8 cellular contexts compared by ENCODE assay signal in genomic region chr15:35306361-35306981, GRCh38.
DNase-seq lines count a peak whose midpoint lies in the region; ATAC-seq and TF ChIP-seq lines count a peak whose summit lies in the region.

No MANE protein-coding gene starts in this region.

- DNase-seq in SK-N-SH = no peak
- no peak for DNase-seq in left cardiac atrium
- DNase-seq in retinal pigment epithelial cell (ENCODE audit: low read depth) = peak; percentile 88
- DNase-seq in MV-4-11 (lab: John Stamatoyannopoulos, UW) = no peak
- DNase-seq in NCI-H748 (lab: John Stamatoyannopoulos, UW; ENCODE audit: unreplicated experiment) = no peak
- DNase-seq in WERI-Rb-1 = no peak

- peak; percentile 64 for ATAC-seq in GM18508 (IDR thresholded peaks at IDR 0.05; ENCODE audit: insufficient read depth, unreplicated experiment)
- ATAC-seq in left cardiac atrium = peak; percentile 73 to 94
- no peak for ATAC-seq in GM21360 (IDR thresholded peaks at IDR 0.05; ENCODE audit: unreplicated experiment)

- H3K9me3 ChIP-seq in SK-N-SH (no peaks in the 10 kb centered on the region), WERI-Rb-1 (ENCODE audit: severe bottlenecking) (no peaks in the 10 kb centered on the region)

- POLR2A ChIA-PET in SK-N-SH (lab: Yijun Ruan, JAX) = no interaction called here

- peak overlapping the region; percentile 59 for H3K4me2 ChIP-seq in SK-N-SH

- peak overlapping the region; percentile 92 to 96 for H3K27ac ChIP-seq in SK-N-SH (ENCODE audit: low read depth in 2 of 2, low read length in 1 of 2)
- no peak overlapping the region for H3K27ac ChIP-seq in WERI-Rb-1

- H3K36me3 ChIP-seq in SK-N-SH (replicated peaks in 1 of 2; ENCODE audit: control insufficient read depth in 1 of 2, insufficient read depth in 2 of 2, low read length in 1 of 2) (no peaks in the 10 kb centered on the region), WERI-Rb-1 (no peaks in the 10 kb centered on the region)

- 36% methylated on average over 4 of the region's 4 CpGs for WGBS in SK-N-SH (ENCODE audit: low lambda C conversion rate)

- no peak for TF ChIP-seq RAD21 in SK-N-SH (IDR thresholded peaks at IDR 0.05; ENCODE audit: low read length)

- H3K9me2 ChIP-seq in SK-N-SH = no peaks in the 10 kb centered on the region

- TF ChIP-seq CTCF in SK-N-SH (IDR thresholded peaks at IDR 0.05) = no peak
- no peak for TF ChIP-seq CTCF in retinal pigment epithelial cell (conservative IDR thresholded peaks at IDR 0.05; ENCODE audit: low read depth, low read length)
- TF ChIP-seq CTCF in WERI-Rb-1 (IDR thresholded peaks at IDR 0.05; ENCODE audit: low read depth, low read length) = no peak

- no peak for TF ChIP-seq EP300 in SK-N-SH (IDR thresholded peaks at IDR 0.05; ENCODE audit: borderline replicate concordance in 1 of 2, low read depth in 1 of 2, low read length in 1 of 2)

- no peaks in the 10 kb centered on the region for H3K79me2 ChIP-seq in SK-N-SH (ENCODE audit: insufficient read depth)

- H4K20me1 ChIP-seq in SK-N-SH (ENCODE audit: insufficient read depth) = no peaks in the 10 kb centered on the region

- H3F3A ChIP-seq in SK-N-SH (replicated peaks; ENCODE audit: insufficient read depth) = peaks cover 38% of the 10 kb centered on the region

- peaks cover 26 to 56% of the 10 kb centered on the region in 2 experiments for H3K4me1 ChIP-seq in SK-N-SH (ENCODE audit: control insufficient read depth in 1 of 2, insufficient read depth in 2 of 2, low read depth in 1 of 2, low read length in 1 of 2)

- peak overlapping the region in 1 of 2 experiments; percentile 8; a peak in 1 of 4 replicates for H3K4me3 ChIP-seq in SK-N-SH (ENCODE audit: low read depth in 2 of 2, low read length in 1 of 2)
- no peak overlapping the region for H3K4me3 ChIP-seq in retinal pigment epithelial cell (ENCODE audit: low read length)
- no peak overlapping the region for H3K4me3 ChIP-seq in WERI-Rb-1 (ENCODE audit: low read depth, low read length)

- H3K27me3 ChIP-seq in SK-N-SH (ENCODE audit: insufficient read depth) (no peaks in the 10 kb centered on the region), WERI-Rb-1 (ENCODE audit: insufficient read depth, low read depth, severe bottlenecking) (no peaks in the 10 kb centered on the region)

- peak overlapping the region; percentile 69 for H2AFZ ChIP-seq in SK-N-SH (ENCODE audit: low read depth)

- intact Hi-C loops in left cardiac atrium (cut with DNase I) = no loop called here

- peak overlapping the region; percentile 63 for H3K9ac ChIP-seq in SK-N-SH

- CTCF ChIA-PET in SK-N-SH (lab: Yijun Ruan, JAX) = interaction anchor here (1.1 to 2.5 kb wide), 3 partner anchors 12 to 138 kb away, joined by 3 to 13 read pairs (median 10); no protein-coding TSS in a partner anchor

TF ChIP-seq in SK-N-SH, 30 proteins besides CTCF, POLR2A, EP300 and RAD21:
- TF ChIP-seq RXRA (IDR thresholded peaks at IDR 0.05; ENCODE audit: borderline replicate concordance, low read depth) = peak; percentile 53
- peak; percentile 85 for TF ChIP-seq USF1 (IDR thresholded peaks at IDR 0.05; ENCODE audit: borderline replicate concordance, low read depth)
- TF ChIP-seq MAX (IDR thresholded peaks at IDR 0.05; ENCODE audit: low read depth) = peak; percentile 33; the same call in 1 of the 2 replicates
- TF ChIP-seq PBX3 (IDR thresholded peaks at IDR 0.05) = 0 out of 2 replicates have a peak, but pooled peaks have one; percentile 13
- TF ChIP-seq GABPA (IDR thresholded peaks at IDR 0.05; ENCODE audit: low read depth) = no peak
